Comparison of ENCODE assay signal across 7 cellular contexts in genomic region chr14:73058923-73059311, GRCh38. TPM values are rescaled to one million over a fixed set of nuclear protein-coding genes. Genes with fewer than 3 reads are reported as not detected.
DNase-seq lines count a peak whose midpoint lies in the region; ATAC-seq, FAIRE-seq and TF ChIP-seq lines count a peak whose summit lies in the region.

No MANE protein-coding gene starts in this region.

- intact Hi-C loops in K562 (cut with micrococcal nuclease): no loop called here

- FAIRE-seq in K562 (lab: Jason Lieb, UNC) (peak; percentile 23), keratinocyte (lab: Jason Lieb, UNC) (no peak)

- no peak for TF ChIP-seq CTCF in K562 (IDR thresholded peaks at IDR 0.05 in 2 of 3, conservative IDR thresholded peaks at IDR 0.05 in 1 of 3; ENCODE audit: insufficient read depth in 2 of 3, low read depth in 1 of 3, low read length in 3 of 3)
- TF ChIP-seq CTCF in keratinocyte (optimal IDR thresholded peaks at IDR 0.05 in 1 of 3, IDR thresholded peaks at IDR 0.05 in 1 of 3, conservative IDR thresholded peaks at IDR 0.05 in 1 of 3; ENCODE audit: extremely low read depth in 1 of 3, insufficient read depth in 2 of 3, low read length in 3 of 3): no peak
- TF ChIP-seq CTCF in thoracic aorta (IDR thresholded peaks at IDR 0.05): no peak

- H3K4me2 ChIP-seq in K562 (ENCODE audit: insufficient read depth, low read length) (peak overlapping the region; percentile 81), keratinocyte (ENCODE audit: control insufficient read depth, extremely low read depth, insufficient read depth, low read depth, low read length) (peak overlapping the region; percentile 73)

- CTCF ChIA-PET in K562 (lab: Yijun Ruan, JAX; ENCODE audit: low intra/inter-chr PET ratio): no interaction called here

- TSS peak; percentile 58 for BruUV-seq in K562 (replicated peaks; lab: Mats Ljungman, UMichigan)

- H3K4me3 ChIP-seq in K562 (peak overlapping the region; percentile 96), keratinocyte (ENCODE audit: control insufficient read depth in 2 of 3, extremely low read depth in 1 of 3, insufficient read depth in 2 of 3, low read depth in 1 of 3, low read length in 3 of 3) (peak overlapping the region; percentile 90 to 99 (median 98)), thoracic aorta (peak overlapping the region; percentile 82)

- POLR2A ChIA-PET in K562 (lab: Yijun Ruan, JAX): interaction anchor here (0.5 to 2.2 kb wide), 20 partner anchors 9 to 1667 kb away, joined by 3 to 16 read pairs (median 4); partner anchors contain the start of genes DCAF4, NUMB and ZFYVE1

- H2AFZ ChIP-seq in K562 (ENCODE audit: low read depth, low read length) (peak overlapping the region; percentile 79), keratinocyte (ENCODE audit: control insufficient read depth, low read length) (peak overlapping the region; percentile 71)

- in situ Hi-C loops in K562 (cut with MboI): no loop called here

- H3K27ac ChIP-seq in K562 (ENCODE audit: extremely low read depth, low read depth, low read length): peak overlapping the region; percentile 98
- peak overlapping the region; percentile 95 for H3K27ac ChIP-seq in keratinocyte (ENCODE audit: control insufficient read depth, insufficient read depth, low read length)
- H3K27ac ChIP-seq in thoracic aorta: peak overlapping the region; percentile 85 to 98

- H3K9me1 ChIP-seq in K562 (ENCODE audit: control insufficient read depth, insufficient read depth, low read length) (no peaks in the 10 kb centered on the region), keratinocyte (ENCODE audit: control insufficient read depth, extremely low read depth, insufficient read depth, low read length) (no peaks in the 10 kb centered on the region)

- DNase-seq in ELR (ENCODE audit: low read depth) (peak; percentile 66), M059J (ENCODE audit: low read depth) (peak; percentile 63), K562 (ENCODE audit: extremely low read depth in 1 of 4, low spot score in 3 of 4) (peak in 2 of 4 experiments; percentile 55 to 61), keratinocyte (ENCODE audit: low read depth, low spot score) (no peak), thoracic aorta (ENCODE audit: low spot score) (peak; percentile 8), NCI-H1930 (lab: John Stamatoyannopoulos, UW) (no peak)

- TF ChIP-seq POLR2A in K562 (conservative IDR thresholded peaks at IDR 0.05): no peak

- H3K9me3 ChIP-seq in K562 (replicated peaks; ENCODE audit: control insufficient read depth, insufficient read depth, low read depth, low read length) (no peaks in the 10 kb centered on the region), keratinocyte (ENCODE audit: control insufficient read depth, low read depth, low read length) (no peaks in the 10 kb centered on the region), thoracic aorta (no peaks in the 10 kb centered on the region)

- H3K9ac ChIP-seq in K562 (ENCODE audit: insufficient read depth in 1 of 2, low read depth in 2 of 2, low read length in 2 of 2): peak overlapping the region; percentile 99
- peak overlapping the region; percentile 99 for H3K9ac ChIP-seq in keratinocyte (ENCODE audit: control insufficient read depth, extremely low read depth, insufficient read depth, low read length)

- no peak for TF ChIP-seq EP300 in K562 (IDR thresholded peaks at IDR 0.05; ENCODE audit: low read length)

- H3K36me3 ChIP-seq in K562 (ENCODE audit: control insufficient read depth, insufficient read depth, low read length) (peaks cover 33% of the 10 kb centered on the region; the same call in 2 of the 3 replicates), keratinocyte (ENCODE audit: control insufficient read depth in 2 of 2, extremely low read depth in 1 of 2, insufficient read depth in 2 of 2, low read length in 2 of 2) (no peaks in the 10 kb centered on the region), thoracic aorta (peaks cover 8% of the 10 kb centered on the region)

- no peak for TF ChIP-seq RAD21 in K562 (CRISPR knock-in tag; conservative IDR thresholded peaks at IDR 0.05 in 1 of 2, IDR thresholded peaks at IDR 0.05 in 1 of 2)

- ATAC-seq in GM21786 (IDR thresholded peaks at IDR 0.05; ENCODE audit: unreplicated experiment) (peak; percentile 18), K562 (peak; percentile 73), thoracic aorta (ENCODE audit: insufficient number of reproducible peaks, low FRiP score, low read depth) (peak; percentile 37)

- WGBS in K562 (ENCODE audit: insufficient coverage, low coverage, missing lambda C conversion rate): 0% methylated on average over 15 of the region's 18 CpGs

- dilution Hi-C loops in keratinocyte (cut with MboI; ENCODE audit: extremely low pct_ligation_motif_present, low sequenced_read_pairs): no loop called here

- H3K79me2 ChIP-seq in K562 (ENCODE audit: control insufficient read depth, insufficient read depth, low read length): peaks cover 63% of the 10 kb centered on the region
- H3K79me2 ChIP-seq in keratinocyte (ENCODE audit: control insufficient read depth, insufficient read depth, low read length): peaks cover 54% of the 10 kb centered on the region

- H3K27me3 ChIP-seq in K562 (ENCODE audit: control insufficient read depth in 2 of 2, insufficient read depth in 2 of 2, low read length in 2 of 2): no peaks in the 10 kb centered on the region
- no peaks in the 10 kb centered on the region for H3K27me3 ChIP-seq in keratinocyte (ENCODE audit: control insufficient read depth, extremely low read depth, insufficient read depth, low read length)
- no peaks in the 10 kb centered on the region for H3K27me3 ChIP-seq in thoracic aorta (replicated peaks; ENCODE audit: insufficient read depth)

- H3K4me1 ChIP-seq in K562 (replicated peaks in 1 of 2; ENCODE audit: control insufficient read depth in 2 of 2, insufficient read depth in 2 of 2, low read length in 2 of 2): peaks cover 4 to 10% of the 10 kb centered on the region in 2 experiments; a peak in 3 of 5 replicates
- H3K4me1 ChIP-seq in keratinocyte (ENCODE audit: control insufficient read depth, extremely low read depth, insufficient read depth, low read length): peaks cover 6% of the 10 kb centered on the region
- H3K4me1 ChIP-seq in thoracic aorta (ENCODE audit: control insufficient read depth in 1 of 2, low read depth in 2 of 2): peaks cover 10 to 42% of the 10 kb centered on the region in 2 donors

- H4K20me1 ChIP-seq in K562 (replicated peaks; ENCODE audit: control insufficient read depth, insufficient read depth, low read length) (peaks cover 7% of the 10 kb centered on the region; the same call in 1 of the 2 replicates), keratinocyte (ENCODE audit: control insufficient read depth, extremely low read depth, insufficient read depth, low read length) (peaks cover 15% of the 10 kb centered on the region)

RNA-seq across cellular contexts. Expression of gene RBM25, which starts 0.6 kb away (rescaled TPM):
- 19.5 and 24.5 TPM in 2 replicates for total RNA-seq in M059J (2014; rRNA removed; shearing (Covaris generic))
- total RNA-seq in K562 (2011; cell fraction: chromatin; rRNA removed; ENCODE audit: low replicate concordance): 66.1 and 166 TPM in 2 replicates
- 34.0 and 41.3 TPM in 2 replicates for total RNA-seq in K562 (2011; cell fraction: nucleolus; rRNA removed)
- 62.3 and 130 TPM in 2 replicates for total RNA-seq in K562 (2011; cell fraction: nucleoplasm; rRNA removed)
- total RNA-seq in K562 (2014; rRNA removed) (32.2 and 34.6 TPM in 2 replicates), K562 (2014; rRNA removed; fragmentation: Illumina TruSeq; extraction: Trizol) (48.1 and 55.6 TPM in 2 replicates), K562 (2015; rRNA removed; fragmentation: Illumina TruSeq; extraction: Trizol) (59.8 and 64.4 TPM in 2 replicates), K562 (2021) (47.3 and 51.4 TPM in 2 replicates), thoracic aorta (100 to 1,000 TPM in 1 of 2 donors, 10 to 100 TPM in 1; 49.3 to 126 TPM)
- polyA plus RNA-seq in K562 (2011; rRNA removed) (28.8 and 38.1 TPM in 2 replicates), K562 (2014; fragmentation: Illumina TruSeq; extraction: Trizol) (64.4 and 80.1 TPM in 2 replicates), K562 (2014; fragmentation: Nextera tagmentation; extraction: Ambion mirVana) (10 to 100 TPM; 28.6 to 36.7 TPM), K562 (2014; rRNA removed) (46.2 and 58.8 TPM in 2 replicates), keratinocyte (25.6 to 47.4 TPM (median 27.0 TPM) in 3 replicates)
- polyA plus RNA-seq in K562 (2011; cell fraction: cytosol; rRNA removed): 5.9 and 7.6 TPM in 2 replicates
- 118 and 157 TPM in 2 replicates for polyA plus RNA-seq in K562 (2011; cell fraction: nucleus; rRNA removed)
- 40.3 and 41.6 TPM in 2 replicates for polyA plus RNA-seq in K562 (2012)
- 32.7 and 44.1 TPM in 2 replicates for polyA minus RNA-seq in K562 (2011; rRNA and poly(A)+ RNA removed)
- polyA minus RNA-seq in K562 (2011; cell fraction: cytosol; rRNA and poly(A)+ RNA removed): 15.0 and 20.6 TPM in 2 replicates
- 58.8 and 84.0 TPM in 2 replicates for polyA minus RNA-seq in K562 (2011; cell fraction: nucleus; rRNA and poly(A)+ RNA removed)
- polyA plus RNA-seq in keratinocyte (2011; ENCODE audit: low read depth): 120 TPM
- 12.0 and 15.5 TPM in 2 replicates for polyA plus RNA-seq in keratinocyte (2011; cell fraction: cytosol; rRNA removed)
- 95.0 and 126 TPM in 2 replicates for polyA plus RNA-seq in keratinocyte (2011; cell fraction: nucleus; rRNA removed)
- polyA plus RNA-seq in keratinocyte (2012; ENCODE audit: low replicate concordance): 40.3 and 58.6 TPM in 2 replicates
- 18.0 to 38.6 TPM (median 20.4 TPM) in 3 replicates for polyA minus RNA-seq in keratinocyte
- 17.3 TPM for polyA minus RNA-seq in keratinocyte (2011; cell fraction: cytosol; rRNA and poly(A)+ RNA removed)
- polyA minus RNA-seq in keratinocyte (2011; cell fraction: nucleus; rRNA and poly(A)+ RNA removed): 39.3 and 65.7 TPM in 2 replicates

RNA-seq across cellular contexts. Expression of gene ZFYVE1, which starts 32.0 kb away (rescaled TPM):
- total RNA-seq in M059J (2014; rRNA removed; shearing (Covaris generic)): 8.5 and 13.8 TPM in 2 replicates
- total RNA-seq in K562 (2011; cell fraction: chromatin; rRNA removed; ENCODE audit: low replicate concordance): 19.9 and 31.7 TPM in 2 replicates
- 14.6 and 14.8 TPM in 2 replicates for total RNA-seq in K562 (2011; cell fraction: nucleolus; rRNA removed)
- total RNA-seq in K562 (2011; cell fraction: nucleoplasm; rRNA removed): 15.0 and 15.2 TPM in 2 replicates
- 2.4 and 5.5 TPM in 2 replicates for total RNA-seq in K562 (2014; rRNA removed)
- 2.8 and 3.0 TPM in 2 replicates for total RNA-seq in K562 (2014; rRNA removed; fragmentation: Illumina TruSeq; extraction: Trizol)
- total RNA-seq in K562 (2015; rRNA removed; fragmentation: Illumina TruSeq; extraction: Trizol): 2.4 and 2.5 TPM in 2 replicates
- 3.2 and 4.9 TPM in 2 replicates for total RNA-seq in K562 (2021)
- polyA plus RNA-seq in K562 (2011; rRNA removed): 4.4 and 5.0 TPM in 2 replicates
- 4.5 and 4.7 TPM in 2 replicates for polyA plus RNA-seq in K562 (2011; cell fraction: cytosol; rRNA removed)
- 8.8 and 9.1 TPM in 2 replicates for polyA plus RNA-seq in K562 (2011; cell fraction: nucleus; rRNA removed)
- 5.6 and 9.8 TPM in 2 replicates for polyA plus RNA-seq in K562 (2012)
- polyA plus RNA-seq in K562 (2014; fragmentation: Illumina TruSeq; extraction: Trizol): 3.1 and 3.4 TPM in 2 replicates
- 1 to 10 TPM in 1 of 2 experiments, under 1 TPM in 1; 0.62 to 1.1 TPM for polyA plus RNA-seq in K562 (2014; fragmentation: Nextera tagmentation; extraction: Ambion mirVana)
- 3.9 and 4.4 TPM in 2 replicates for polyA plus RNA-seq in K562 (2014; rRNA removed)
- 7.8 and 9.5 TPM in 2 replicates for polyA minus RNA-seq in K562 (2011; rRNA and poly(A)+ RNA removed)
- 3.7 and 3.8 TPM in 2 replicates for polyA minus RNA-seq in K562 (2011; cell fraction: cytosol; rRNA and poly(A)+ RNA removed)
- polyA minus RNA-seq in K562 (2011; cell fraction: nucleus; rRNA and poly(A)+ RNA removed): 4.0 and 6.1 TPM in 2 replicates
- polyA plus RNA-seq in keratinocyte: 10.6 to 16.6 TPM (median 10.8 TPM) in 3 replicates
- 15.2 TPM for polyA plus RNA-seq in keratinocyte (2011; ENCODE audit: low read depth)
- polyA plus RNA-seq in keratinocyte (2011; cell fraction: cytosol; rRNA removed): 10.1 and 11.4 TPM in 2 replicates
- 27.6 and 33.7 TPM in 2 replicates for polyA plus RNA-seq in keratinocyte (2011; cell fraction: nucleus; rRNA removed)
- polyA plus RNA-seq in keratinocyte (2012; ENCODE audit: low replicate concordance): 10.1 and 19.1 TPM in 2 replicates
- polyA minus RNA-seq in keratinocyte: 25.5 to 40.6 TPM (median 26.0 TPM) in 3 replicates
- 14.6 TPM for polyA minus RNA-seq in keratinocyte (2011; cell fraction: cytosol; rRNA and poly(A)+ RNA removed)
- 23.6 and 36.6 TPM in 2 replicates for polyA minus RNA-seq in keratinocyte (2011; cell fraction: nucleus; rRNA and poly(A)+ RNA removed)
- 10 to 100 TPM; 21.5 to 31.6 TPM for total RNA-seq in thoracic aorta

Comparison
In these comparisons a context has a peak if more than half of its experiments do, and no peak if none do; other contexts are left out.
1. DNase-seq: peak in ELR (single experiment), M059J (single experiment) and thoracic aorta (single experiment); none in keratinocyte (single experiment) and NCI-H1930 (0 of 2).
2. ATAC-seq: peak in every context shown above with its lines; median percentile 73 in K562; 37 in thoracic aorta; 18 in GM21786.
3. Peak in every context shown above with its lines, with median percentiles within 50 percentile points of each other: H3K27ac ChIP-seq and H3K4me3 ChIP-seq.